34 cellular contexts compared by ENCODE assay signal in the genomic region with DNA sequence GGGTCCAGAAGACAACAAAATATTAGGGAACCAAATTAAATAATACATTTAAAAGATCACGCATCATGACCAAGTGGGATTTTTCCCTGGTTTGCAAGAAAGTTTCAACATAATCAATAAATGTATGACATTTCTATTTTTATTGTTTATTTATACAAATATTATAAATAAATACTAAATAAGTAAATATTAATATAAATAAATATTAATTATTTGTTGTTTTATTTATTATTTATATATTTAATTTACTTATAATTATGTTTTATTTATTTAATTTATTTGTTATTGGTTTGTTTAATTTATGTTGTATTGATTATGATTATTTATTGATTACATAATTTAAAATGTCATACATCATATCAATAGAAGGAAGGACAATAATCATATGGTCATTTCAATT.
"Had no signal": no experiment of that assay in that cellular context is flagged by ENCODE, and none has a peak within 500 bp of the region (broad histone marks: within the 10 kb centered on the region; RNA-seq: fewer than 3 reads in every experiment).

No MANE protein-coding gene starts in this region.

- H3K9me3 Mint-ChIP-seq: activated CD4-positive, alpha-beta T cell treated with anti-CD3 and anti-CD28 coated beads, Interleukin-2, amount 10 ng/mL, durations not matched to agents 24 days and 14 days; activated naive CD4-positive, alpha-beta T cell treated with anti-CD3 and anti-CD28 coated beads, Interleukin-2, amount 10 ng/mL, durations not matched to agents 7 days and 5 days had no signal

- H3K4me1 Mint-ChIP-seq: activated CD4-positive, alpha-beta T cell treated with anti-CD3 and anti-CD28 coated beads for 36 hours; activated CD4-positive, alpha-beta T cell treated with anti-CD3 and anti-CD28 coated beads, Interleukin-2, amount 10 ng/mL, durations not matched to agents 24 days and 14 days; activated CD8-positive, alpha-beta memory T cell treated with anti-CD3 and anti-CD28 coated beads, Interleukin-2, amount 10 ng/mL, durations not matched to agents 7 days and 5 days; activated naive CD4-positive, alpha-beta T cell treated with anti-CD3 and anti-CD28 coated beads, Interleukin-2, amount 10 ng/mL, durations not matched to agents 7 days and 5 days; activated naive CD8-positive, alpha-beta T cell treated with anti-CD3 and anti-CD28 coated beads, Interleukin-2, amount 10 ng/mL, durations not matched to agents 7 days and 5 days; brain had no signal

- ATAC-seq: activated CD4-positive, alpha-beta T cell treated with anti-CD3 and anti-CD28 coated beads for 36 hours; activated CD8-positive, alpha-beta memory T cell treated with anti-CD3 and anti-CD28 coated beads, Interleukin-2, amount 10 ng/mL, durations not matched to agents 7 days and 5 days; activated CD8-positive, alpha-beta T cell treated with anti-CD3 and anti-CD28 coated beads, Interleukin-2, amount 10 ng/mL, durations not matched to agents 7 days and 5 days; activated naive CD4-positive, alpha-beta T cell treated with anti-CD3 and anti-CD28 coated beads, Interleukin-2, amount 50 U/mL, for 72 hours; activated T-cell treated with anti-CD3 and anti-CD28 coated beads, Interleukin-2, amount 50 U/mL, for 72 hours; foreskin keratinocyte; gastroesophageal sphincter; heart right ventricle had no signal

- H3K4me1 ChIP-seq: ascending aorta, breast epithelium, esophagus muscularis mucosa, foreskin keratinocyte, gastroesophageal sphincter, heart right ventricle had no signal

- H3K9me3 ChIP-seq: ascending aorta had no signal

- H3K27ac Mint-ChIP-seq: activated CD4-positive, alpha-beta memory T cell treated with anti-CD3 and anti-CD28 coated beads for 36 hours; activated CD4-positive, alpha-beta T cell treated with anti-CD3 and anti-CD28 coated beads for 36 hours; activated CD4-positive, alpha-beta T cell treated with anti-CD3 and anti-CD28 coated beads, Interleukin-2, amount 10 ng/mL, durations not matched to agents 24 days and 14 days; activated CD8-positive, alpha-beta memory T cell treated with anti-CD3 and anti-CD28 coated beads, Interleukin-2, amount 10 ng/mL, durations not matched to agents 7 days and 5 days; activated CD8-positive, alpha-beta T cell treated with anti-CD3 and anti-CD28 coated beads, Interleukin-2, amount 10 ng/mL, durations not matched to agents 7 days and 5 days; activated naive CD4-positive, alpha-beta T cell treated with anti-CD3 and anti-CD28 coated beads, Interleukin-2, amount 10 ng/mL, durations not matched to agents 7 days and 5 days; activated naive CD4-positive, alpha-beta T cell treated with anti-CD3 and anti-CD28 coated beads, Interleukin-2, amount 50 U/mL, for 72 hours; activated naive CD8-positive, alpha-beta T cell treated with anti-CD3 and anti-CD28 coated beads, Interleukin-2, amount 10 ng/mL, durations not matched to agents 7 days and 5 days; activated T-cell treated with anti-CD3 and anti-CD28 coated beads, Interleukin-2, amount 50 U/mL, for 24 hours; activated T-cell treated with anti-CD3 and anti-CD28 coated beads, Interleukin-2, amount 50 U/mL, for 72 hours; brain; dendritic cell treated with granulocyte-macrophage colony-stimulating factor and Interleukin-4, amounts not matched to agents 40 ng/mL and 50 ng/mL, for 4 days; endodermal cell had no signal

- H3K27me3 Mint-ChIP-seq: activated CD4-positive, alpha-beta memory T cell treated with anti-CD3 and anti-CD28 coated beads for 36 hours; activated CD4-positive, alpha-beta T cell treated with anti-CD3 and anti-CD28 coated beads for 36 hours; activated CD4-positive, alpha-beta T cell treated with anti-CD3 and anti-CD28 coated beads, Interleukin-2, amount 10 ng/mL, durations not matched to agents 24 days and 14 days; activated CD8-positive, alpha-beta memory T cell treated with anti-CD3 and anti-CD28 coated beads, Interleukin-2, amount 10 ng/mL, durations not matched to agents 7 days and 5 days; activated naive CD4-positive, alpha-beta T cell treated with anti-CD3 and anti-CD28 coated beads, Interleukin-2, amount 10 ng/mL, durations not matched to agents 7 days and 5 days; activated naive CD8-positive, alpha-beta T cell treated with anti-CD3 and anti-CD28 coated beads, Interleukin-2, amount 10 ng/mL, durations not matched to agents 7 days and 5 days; activated T-cell treated with anti-CD3 and anti-CD28 coated beads, Interleukin-2, amount 50 U/mL, for 24 hours; dendritic cell treated with granulocyte-macrophage colony-stimulating factor and Interleukin-4, amounts not matched to agents 40 ng/mL and 50 ng/mL, for 4 days had no signal

- H3K4me3 ChIP-seq: ascending aorta, breast epithelium, cardiac muscle cell, coronary artery, dorsolateral prefrontal cortex, esophagus muscularis mucosa, gastroesophageal sphincter, heart right ventricle had no signal

- H3K4me3 Mint-ChIP-seq: activated CD4-positive, alpha-beta memory T cell treated with anti-CD3 and anti-CD28 coated beads for 36 hours; activated CD4-positive, alpha-beta T cell treated with anti-CD3 and anti-CD28 coated beads for 36 hours; activated CD4-positive, alpha-beta T cell treated with anti-CD3 and anti-CD28 coated beads, Interleukin-2, amount 10 ng/mL, durations not matched to agents 24 days and 14 days; activated CD8-positive, alpha-beta memory T cell treated with anti-CD3 and anti-CD28 coated beads, Interleukin-2, amount 10 ng/mL, durations not matched to agents 7 days and 5 days; activated CD8-positive, alpha-beta T cell treated with anti-CD3 and anti-CD28 coated beads, Interleukin-2, amount 10 ng/mL, durations not matched to agents 7 days and 5 days; activated naive CD4-positive, alpha-beta T cell treated with anti-CD3 and anti-CD28 coated beads, Interleukin-2, amount 10 ng/mL, durations not matched to agents 7 days and 5 days; activated naive CD8-positive, alpha-beta T cell treated with anti-CD3 and anti-CD28 coated beads, Interleukin-2, amount 10 ng/mL, durations not matched to agents 7 days and 5 days; activated T-cell treated with anti-CD3 and anti-CD28 coated beads, Interleukin-2, amount 50 U/mL, for 24 hours; activated T-cell treated with anti-CD3 and anti-CD28 coated beads, Interleukin-2, amount 50 U/mL, for 72 hours; brain; dendritic cell treated with granulocyte-macrophage colony-stimulating factor and Interleukin-4, amounts not matched to agents 40 ng/mL and 50 ng/mL, for 4 days; endodermal cell had no signal

- H3K36me3 ChIP-seq: ascending aorta, breast epithelium, cardiac muscle cell, esophagus muscularis mucosa, gastroesophageal sphincter, heart right ventricle, WERI-Rb-1 had no signal

- H3K27ac ChIP-seq: ascending aorta, breast epithelium, cardiac muscle cell, coronary artery, dorsolateral prefrontal cortex, esophagus muscularis mucosa, foreskin keratinocyte, gastroesophageal sphincter, heart right ventricle, WERI-Rb-1 had no signal

- DNase-seq: activated CD4-positive, alpha-beta memory T cell treated with anti-CD3 and anti-CD28 coated beads for 36 hours; activated CD4-positive, alpha-beta T cell treated with anti-CD3 and anti-CD28 coated beads for 36 hours; activated CD4-positive, alpha-beta T cell treated with anti-CD3 and anti-CD28 coated beads, Interleukin-2, amount 10 ng/mL, durations not matched to agents 24 days and 14 days; activated CD4-positive, CD25-positive, alpha-beta regulatory T cell; activated CD4-positive, CD25-positive, alpha-beta regulatory T cell treated with anti-CD3 and anti-CD28 coated beads, Interleukin-2, amount 50 U/mL, for 72 hours; activated CD8-positive, alpha-beta memory T cell treated with anti-CD3 and anti-CD28 coated beads, Interleukin-2, amount 10 ng/mL, durations not matched to agents 7 days and 5 days; activated CD8-positive, alpha-beta memory T cell treated with anti-CD3 and anti-CD28 coated beads, Interleukin-2, amount 50 U/mL, for 4 hours; activated CD8-positive, alpha-beta T cell treated with anti-CD3 and anti-CD28 coated beads, Interleukin-2, amount 10 ng/mL, durations not matched to agents 7 days and 5 days; activated gamma-delta T cell; activated naive CD4-positive, alpha-beta T cell; activated naive CD4-positive, alpha-beta T cell treated with anti-CD3 and anti-CD28 coated beads, Interleukin-2, amount 10 ng/mL, durations not matched to agents 7 days and 5 days; activated naive CD8-positive, alpha-beta T cell treated with anti-CD3 and anti-CD28 coated beads, Interleukin-2, amount 10 ng/mL, durations not matched to agents 7 days and 5 days; activated T-cell treated with anti-CD3 and anti-CD28 coated beads for 4 hours; activated T-cell treated with anti-CD3 and anti-CD28 coated beads, Interleukin-2, amount 50 U/mL, for 24 hours; activated T-cell treated with anti-CD3 and anti-CD28 coated beads, Interleukin-2, amount 50 U/mL, for 72 hours; central memory CD4-positive, alpha-beta T cell; cerebellar nuclear complex; dorsolateral prefrontal cortex; effector memory CD4-positive, alpha-beta T cell; endodermal cell; erythroblast; foreskin keratinocyte; heart right ventricle; T-helper 2 cell; WERI-Rb-1 had no signal

- H3K36me3 Mint-ChIP-seq: activated CD4-positive, alpha-beta memory T cell treated with anti-CD3 and anti-CD28 coated beads for 36 hours; activated CD8-positive, alpha-beta memory T cell treated with anti-CD3 and anti-CD28 coated beads, Interleukin-2, amount 10 ng/mL, durations not matched to agents 7 days and 5 days; activated naive CD4-positive, alpha-beta T cell treated with anti-CD3 and anti-CD28 coated beads, Interleukin-2, amount 10 ng/mL, durations not matched to agents 7 days and 5 days; activated naive CD4-positive, alpha-beta T cell treated with anti-CD3 and anti-CD28 coated beads, Interleukin-2, amount 50 U/mL, for 72 hours; activated naive CD8-positive, alpha-beta T cell treated with anti-CD3 and anti-CD28 coated beads, Interleukin-2, amount 10 ng/mL, durations not matched to agents 7 days and 5 days; brain had no signal
